Comparison of ENCODE assay signal across 8 cellular contexts in the genomic region with DNA sequence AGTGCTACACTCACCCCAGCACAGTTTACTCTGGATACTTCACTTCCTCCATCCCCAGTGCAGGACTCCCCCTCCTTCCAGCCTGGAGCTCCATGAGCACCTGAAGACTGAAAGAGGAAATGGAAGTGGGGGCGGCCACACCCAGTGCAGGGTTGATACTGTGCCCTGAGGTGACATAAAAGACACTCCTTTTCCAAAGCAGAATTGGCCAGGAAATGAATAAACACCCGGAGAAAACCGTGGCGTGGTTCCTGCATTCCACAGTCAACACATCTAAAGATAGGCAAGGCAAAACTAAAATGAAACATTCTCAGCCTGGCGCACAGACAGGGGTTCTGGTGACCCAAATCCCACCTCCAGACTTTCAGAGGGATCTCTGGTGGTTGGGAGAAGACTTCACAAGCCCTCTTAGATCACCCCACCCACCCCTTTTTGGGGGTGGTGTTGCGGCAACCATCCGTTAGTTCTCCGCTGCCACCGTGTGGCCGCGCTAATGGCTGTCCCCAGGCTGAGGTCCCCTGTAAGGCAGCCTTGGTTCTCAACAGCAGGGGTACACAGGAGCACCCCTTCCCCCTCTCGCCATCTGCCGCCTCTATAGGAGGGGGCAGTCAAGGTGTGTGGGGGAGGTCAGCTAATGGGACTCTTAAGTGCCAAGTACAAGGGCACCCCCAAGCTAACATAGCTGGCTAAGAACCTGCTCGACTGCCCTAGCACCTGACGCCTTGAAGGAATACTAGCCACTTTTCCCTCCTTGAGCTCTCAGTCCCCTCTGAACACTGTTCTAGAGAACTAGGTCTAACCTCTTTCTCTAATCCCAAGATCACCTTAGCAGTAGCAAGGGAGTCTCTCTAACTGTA. TPM values are rescaled to one million over a fixed set of nuclear protein-coding genes. Genes with fewer than 3 reads are reported as not detected.
DNase-seq lines count a peak whose midpoint lies in the region; ATAC-seq, FAIRE-seq and TF ChIP-seq lines count a peak whose summit lies in the region.

No MANE protein-coding gene starts in this region.

- no peak for TF ChIP-seq POLR2A in GM12891 (IDR thresholded peaks at IDR 0.05; ENCODE audit: low read depth, low read length)

- H3K9me3 ChIP-seq in psoas muscle = no peaks in the 10 kb centered on the region

- DNase-seq in A172 (ENCODE audit: low spot score) (peak; percentile 68), GM12891 (ENCODE audit: insufficient read length, low spot score) (peak; percentile 79), RPMI8226 (peak; percentile 66), glutamatergic neuron (peak; percentile 67), psoas muscle (peak in 1 of 2 donors; percentile 32), NCI-H774 (lab: John Stamatoyannopoulos, UW) (no peak)
- peak in 1 of 2 donors; percentile 55 for DNase-seq in activated naive CD4-positive, alpha-beta T cell treated with anti-CD3 and anti-CD28 coated beads, Interleukin-2, amount 50 U/mL, for 72 hours (ENCODE audit: low spot score in 2 of 2)

- H3K4me3 ChIP-seq in psoas muscle = peak overlapping the region; percentile 39

- H3K27ac ChIP-seq in psoas muscle = no peak overlapping the region

- no peaks in the 10 kb centered on the region for H3K27me3 ChIP-seq in psoas muscle (ENCODE audit: insufficient read depth in 3 of 3, low read length in 2 of 3)

- intact Hi-C loops in psoas muscle (cut with DNase I) = loop anchor here (5.0 kb wide), 2 partner anchors 104 to 204 kb away; a partner anchor contains a TSS

- H3K27me3 Mint-ChIP-seq in glutamatergic neuron (ENCODE audit: unreplicated experiment) = peaks cover 8% of the 10 kb centered on the region

- H3K4me3 Mint-ChIP-seq in glutamatergic neuron (ENCODE audit: unreplicated experiment) = peak overlapping the region; percentile 4

- peak; percentile 98 for FAIRE-seq in GM12891 (lab: Jason Lieb, UNC)

- H3K36me3 Mint-ChIP-seq in activated naive CD4-positive, alpha-beta T cell treated with anti-CD3 and anti-CD28 coated beads, Interleukin-2, amount 50 U/mL, for 72 hours = peaks cover 0 to 9% of the 10 kb centered on the region in 2 donors
- H3K36me3 Mint-ChIP-seq in glutamatergic neuron (ENCODE audit: unreplicated experiment) = no peaks in the 10 kb centered on the region

- WGBS in psoas muscle, 3 donors = 19 to 21% (median 19%) methylated on average over 15 of the region's 15 CpGs

- H3K27ac Mint-ChIP-seq in activated naive CD4-positive, alpha-beta T cell treated with anti-CD3 and anti-CD28 coated beads, Interleukin-2, amount 50 U/mL, for 72 hours = peak overlapping the region; percentile 62 to 67
- peak overlapping the region; percentile 38 for H3K27ac Mint-ChIP-seq in glutamatergic neuron (ENCODE audit: unreplicated experiment)

- H3K4me1 Mint-ChIP-seq in glutamatergic neuron (ENCODE audit: low read depth, unreplicated experiment) = peaks cover 13% of the 10 kb centered on the region

- peaks cover 0 to 27% of the 10 kb centered on the region in 2 donors for H3K36me3 ChIP-seq in psoas muscle (ENCODE audit: insufficient read depth in 1 of 2, low read depth in 1 of 2)

- peak; percentile 25 to 47 for ATAC-seq in activated naive CD4-positive, alpha-beta T cell treated with anti-CD3 and anti-CD28 coated beads, Interleukin-2, amount 50 U/mL, for 72 hours
- ATAC-seq in psoas muscle (peak; percentile 35 to 69 (median 51)), HG03354 (IDR thresholded peaks at IDR 0.05; ENCODE audit: poor library complexity, severe bottlenecking, unreplicated experiment) (no peak)

- TF ChIP-seq CTCF in glutamatergic neuron (IDR thresholded peaks at IDR 0.05; ENCODE audit: partially characterized antibody, unreplicated experiment) = peak; percentile 57
- TF ChIP-seq CTCF in psoas muscle (IDR thresholded peaks at IDR 0.05) = peak; percentile 58

- peaks cover 7% of the 10 kb centered on the region for H3K4me1 ChIP-seq in psoas muscle

- H3K9me3 Mint-ChIP-seq in activated naive CD4-positive, alpha-beta T cell treated with anti-CD3 and anti-CD28 coated beads, Interleukin-2, amount 50 U/mL, for 72 hours = no peaks in the 10 kb centered on the region
- no peaks in the 10 kb centered on the region for H3K9me3 Mint-ChIP-seq in glutamatergic neuron (ENCODE audit: unreplicated experiment)

TF ChIP-seq in GM12891, 5 proteins besides CTCF, POLR2A, EP300 and RAD21:
- TF ChIP-seq POU2F2 (IDR thresholded peaks at IDR 0.05; ENCODE audit: low read depth, low read length) (no peak), SPI1 (IDR thresholded peaks at IDR 0.05; ENCODE audit: low read depth, low read length) (peak; percentile 84), POLR2AphosphoS5 (IDR thresholded peaks at IDR 0.05; ENCODE audit: low read depth, low read length) (no peak), PAX5 (IDR thresholded peaks at IDR 0.05; ENCODE audit: insufficient read depth, low read length, severe bottlenecking) (no peak)

RNA-seq across cellular contexts. Expression of a gene that starts 2.6 kb away (rescaled TPM):
- 1.1 and 1.9 TPM in 2 replicates for total RNA-seq in A172 (2014; rRNA removed; shearing (Covaris generic))
- polyA plus RNA-seq in GM12891 (2012; ENCODE audit: low read depth, missing spikeins) = 4.4 TPM
- total RNA-seq in activated naive CD4-positive, alpha-beta T cell treated with anti-CD3 and anti-CD28 coated beads, Interleukin-2, amount 50 U/mL, for 72 hours = 1 to 10 TPM in 1 of 2 donors, under 1 TPM in 1; 0.68 to 2.8 TPM
- total RNA-seq in glutamatergic neuron (ENCODE audit: unreplicated experiment) (8.6 TPM), psoas muscle (1 to 10 TPM in 1 of 4 donors, under 1 TPM in 3; 0.39 to 1.7 (median 0.70) TPM)
- polyA plus RNA-seq in psoas muscle = under 1 TPM; 0.38 to 0.95 (median 0.57) TPM

RNA-seq across cellular contexts. Expression of a gene that starts 23.4 kb away (rescaled TPM):
- total RNA-seq in A172 (2014; rRNA removed; shearing (Covaris generic)) = 11.0 and 12.0 TPM in 2 replicates
- 4.7 TPM for polyA plus RNA-seq in GM12891 (2012; ENCODE audit: low read depth, missing spikeins)
- total RNA-seq in activated naive CD4-positive, alpha-beta T cell treated with anti-CD3 and anti-CD28 coated beads, Interleukin-2, amount 50 U/mL, for 72 hours = 1 to 10 TPM; 6.0 to 8.4 TPM
- total RNA-seq in glutamatergic neuron (ENCODE audit: unreplicated experiment) = 15.4 TPM
- total RNA-seq in psoas muscle = 10 to 100 TPM; 13.7 to 15.9 (median 15.0) TPM
- polyA plus RNA-seq in psoas muscle = 10 to 100 TPM; 19.3 to 37.8 (median 28.3) TPM

RNA-seq across cellular contexts. Expression of a gene that starts 33.7 kb away (rescaled TPM):
- total RNA-seq in A172 (2014; rRNA removed; shearing (Covaris generic)) = 31.8 and 36.6 TPM in 2 replicates
- 55.3 TPM for polyA plus RNA-seq in GM12891 (2012; ENCODE audit: low read depth, missing spikeins)
- total RNA-seq in activated naive CD4-positive, alpha-beta T cell treated with anti-CD3 and anti-CD28 coated beads, Interleukin-2, amount 50 U/mL, for 72 hours = 100 to 1,000 TPM in 1 of 2 donors, 10 to 100 TPM in 1; 94.6 to 168 TPM
- total RNA-seq in glutamatergic neuron (ENCODE audit: unreplicated experiment) (169 TPM), psoas muscle (10 to 100 TPM; 21.6 to 41.0 (median 28.0) TPM)
- polyA plus RNA-seq in psoas muscle = 10 to 100 TPM; 28.3 to 42.8 (median 31.1) TPM

RNA-seq across cellular contexts. Expression of a gene that starts 36.5 kb away (rescaled TPM):
- not detected in 2 replicates for total RNA-seq in A172 (2014; rRNA removed; shearing (Covaris generic))
- 0.10 TPM for polyA plus RNA-seq in GM12891 (2012; ENCODE audit: low read depth, missing spikeins)
- under 1 TPM; 0.43 to 0.48 TPM for total RNA-seq in activated naive CD4-positive, alpha-beta T cell treated with anti-CD3 and anti-CD28 coated beads, Interleukin-2, amount 50 U/mL, for 72 hours
- total RNA-seq in glutamatergic neuron (ENCODE audit: unreplicated experiment) = 518 TPM
- not detected for total RNA-seq in psoas muscle
- polyA plus RNA-seq in psoas muscle = under 1 TPM in 1 of 3 donors, not detected in 2; 0.09 TPM

RNA-seq across cellular contexts. Expression of a gene that starts 49.9 kb away (rescaled TPM):
- total RNA-seq in A172 (2014; rRNA removed; shearing (Covaris generic)) = 12.8 and 16.1 TPM in 2 replicates
- 10.2 TPM for polyA plus RNA-seq in GM12891 (2012; ENCODE audit: low read depth, missing spikeins)
- total RNA-seq in activated naive CD4-positive, alpha-beta T cell treated with anti-CD3 and anti-CD28 coated beads, Interleukin-2, amount 50 U/mL, for 72 hours = 10 to 100 TPM; 30.0 TPM
- 11.3 TPM for total RNA-seq in glutamatergic neuron (ENCODE audit: unreplicated experiment)
- 1 to 10 TPM in 2 of 4 donors, under 1 TPM in 2; 0.36 to 1.2 (median 0.81) TPM for total RNA-seq in psoas muscle
- polyA plus RNA-seq in psoas muscle = 1 to 10 TPM; 1.3 to 4.6 (median 2.0) TPM
